ENCODE assay signal across 9 cellular contexts in the genomic region with DNA sequence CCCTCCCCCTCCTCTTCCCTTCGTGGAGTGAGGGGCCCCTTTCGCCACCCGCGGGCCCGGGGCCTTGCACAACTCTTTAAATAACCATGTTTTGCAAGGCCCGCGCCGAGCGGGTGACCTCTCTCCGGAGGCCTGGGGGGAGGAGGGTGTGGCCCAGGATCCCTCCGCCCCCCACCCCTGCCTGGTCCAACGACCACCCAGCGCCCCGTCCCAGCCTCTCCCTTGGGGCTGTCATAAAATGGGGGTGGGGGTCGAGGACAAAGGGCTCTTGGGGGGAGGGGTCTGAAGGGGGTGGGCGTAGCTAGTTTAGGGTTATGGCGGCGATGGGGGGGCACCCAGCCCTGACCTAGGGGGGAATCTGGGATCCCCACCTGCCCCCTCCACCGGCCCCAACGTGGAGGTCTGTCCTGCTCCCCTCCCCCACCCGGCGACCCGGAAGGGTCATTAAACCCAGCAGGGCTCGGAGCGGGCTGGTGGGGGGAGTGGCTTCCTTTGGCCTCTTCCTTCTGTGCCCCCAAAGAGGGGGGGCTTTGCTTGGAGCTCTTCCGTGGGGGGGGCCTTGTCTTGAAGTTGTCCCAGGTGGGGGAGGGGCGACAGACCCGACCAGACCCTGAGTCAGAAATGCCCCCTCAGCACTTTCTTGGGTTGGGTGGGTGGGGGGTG. TPM values are rescaled to one million over a fixed set of nuclear protein-coding genes. Genes with fewer than 3 reads are reported as not detected.
DNase-seq lines count a peak whose midpoint lies in the region; ATAC-seq lines count a peak whose summit lies in the region.
"Had no signal": no experiment of that assay in that cellular context is flagged by ENCODE, and none has a peak within 500 bp of the region (broad histone marks: within the 10 kb centered on the region; RNA-seq: fewer than 3 reads in every experiment).

No MANE protein-coding gene starts in this region.

- H3K9me3 ChIP-seq in CD4-positive, alpha-beta memory T cell (ENCODE audit: control insufficient read depth in 1 of 2, low read length in 2 of 2): no peaks in the 10 kb centered on the region
- H3K9me3 ChIP-seq in mesenchymal stem cell (ENCODE audit: control insufficient read depth, low read length) (no peaks in the 10 kb centered on the region), aorta (ENCODE audit: control insufficient read depth, low read length) (no peaks in the 10 kb centered on the region)

- H2AFZ ChIP-seq in mesenchymal stem cell (ENCODE audit: low read depth, low read length): no peak overlapping the region

- no peak overlapping the region for H2BK5ac ChIP-seq in mesenchymal stem cell (ENCODE audit: low read depth, low read length, poor library complexity, severe bottlenecking)

- H3K36me3 Mint-ChIP-seq in CD4-positive, alpha-beta memory T cell: no peaks in the 10 kb centered on the region
- peaks cover 4% of the 10 kb centered on the region for H3K36me3 Mint-ChIP-seq in central memory CD8-positive, alpha-beta T cell (ENCODE audit: insufficient read depth)

- H3K4me1 ChIP-seq in CD4-positive, alpha-beta memory T cell (ENCODE audit: insufficient read depth, low read length): peaks cover 19% of the 10 kb centered on the region
- H3K4me1 ChIP-seq in mesenchymal stem cell (ENCODE audit: control insufficient read depth, insufficient read depth, low read depth, low read length) (peaks cover 32% of the 10 kb centered on the region), aorta (ENCODE audit: control insufficient read depth in 1 of 2, insufficient read depth in 2 of 2, low read length in 2 of 2) (no peaks in the 10 kb centered on the region)

- peak overlapping the region in 1 of 2 experiments; percentile 71 for H2BK12ac ChIP-seq in mesenchymal stem cell (ENCODE audit: low read length in 2 of 2)

- peak overlapping the region in 1 of 2 donors; percentile 60 for H3K4me3 ChIP-seq in CD4-positive, alpha-beta memory T cell (ENCODE audit: low read length in 2 of 2)
- peak overlapping the region; percentile 78 for H3K4me3 ChIP-seq in Jurkat, Clone E6-1 (ENCODE audit: low read length)
- H3K4me3 ChIP-seq in mesenchymal stem cell (ENCODE audit: insufficient read depth in 1 of 2, low read depth in 1 of 2, low read length in 2 of 2) (peak overlapping the region; percentile 84 to 85), aorta (ENCODE audit: low read length in 2 of 2) (peak overlapping the region; percentile 77 to 90)

- CTCF ChIA-PET in CD4-positive, alpha-beta memory T cell (lab: Charles Lee; ENCODE audit: partially characterized antibody): interaction anchor here (0.9 to 1.0 kb wide), 2 partner anchors 49 to 63 kb away, joined by 4 read pairs; no protein-coding TSS in a partner anchor

- H3K27ac ChIP-seq in CD4-positive, alpha-beta memory T cell (ENCODE audit: low read depth, low read length): peak overlapping the region; percentile 21
- peak overlapping the region; percentile 79 for H3K27ac ChIP-seq in mesenchymal stem cell (ENCODE audit: low read length, poor library complexity, severe bottlenecking)
- no peak overlapping the region for H3K27ac ChIP-seq in aorta (ENCODE audit: low read depth in 1 of 2, low read length in 2 of 2)

- H3K4me1 Mint-ChIP-seq in CD4-positive, alpha-beta memory T cell: peaks cover 0 to 13% (median 4%) of the 10 kb centered on the region in 4 donors
- H3K4me1 Mint-ChIP-seq in central memory CD8-positive, alpha-beta T cell: peaks cover 2% of the 10 kb centered on the region

- peak overlapping the region; percentile 92 for H3K9ac ChIP-seq in mesenchymal stem cell (ENCODE audit: low read length)

- no peak overlapping the region for H3K23ac ChIP-seq in mesenchymal stem cell (ENCODE audit: low read length in 2 of 2)

- H2AK5ac ChIP-seq in mesenchymal stem cell (ENCODE audit: low read length, severe bottlenecking): no peak overlapping the region

- H3K9me3 Mint-ChIP-seq in CD4-positive, alpha-beta memory T cell: no peaks in the 10 kb centered on the region
- H3K9me3 Mint-ChIP-seq in central memory CD8-positive, alpha-beta T cell: no peaks in the 10 kb centered on the region

- intact Hi-C loops in CD4-positive, alpha-beta memory T cell (cut with micrococcal nuclease): loop anchor here (10.0 kb wide), 1 partner anchor 168 kb away; a partner anchor contains a TSS
- intact Hi-C loops in aorta (cut with DNase I): loop anchor here in 1 of 2 donors (10.0 kb wide), 1 partner anchor 262 kb away; a partner anchor contains a TSS

- H2BK15ac ChIP-seq in mesenchymal stem cell (ENCODE audit: low read depth, poor library complexity, severe bottlenecking): no peak overlapping the region

- H3K4me3 Mint-ChIP-seq in CD4-positive, alpha-beta memory T cell: peak overlapping the region in 7 of 8 donors; percentile 76 to 85 (median 83)
- H3K4me3 Mint-ChIP-seq in central memory CD8-positive, alpha-beta T cell: peak overlapping the region; percentile 80

- peak overlapping the region; percentile 86 for H4K91ac ChIP-seq in mesenchymal stem cell (ENCODE audit: low read length)

- H3K27me3 Mint-ChIP-seq in CD4-positive, alpha-beta memory T cell: no peaks in the 10 kb centered on the region
- H3K27me3 Mint-ChIP-seq in central memory CD8-positive, alpha-beta T cell: no peaks in the 10 kb centered on the region

- 0% methylated on average over 9 of the region's 28 CpGs for WGBS in mesenchymal stem cell
- 5 to 8% methylated on average over 25 to 28 of the region's 28 CpGs for WGBS in aorta, 2 donors

- H3K14ac ChIP-seq in mesenchymal stem cell (ENCODE audit: low read length in 2 of 2): peak overlapping the region in 1 of 2 experiments; percentile 87

- H2BK120ac ChIP-seq in mesenchymal stem cell (ENCODE audit: low read depth, low read length): peak overlapping the region; percentile 99

- POLR2A ChIA-PET in CD4-positive, alpha-beta memory T cell (lab: Charles Lee; ENCODE audit: partially characterized antibody): interaction anchor here (1.0 to 1.7 kb wide), 2 partner anchors 16 to 57 kb away, joined by 3 to 4 read pairs; a partner anchor contains a TSS

- no peak for ATAC-seq in central memory CD8-positive, alpha-beta T cell (replicated peaks; ENCODE audit: extremely low read depth, poor library complexity, severe bottlenecking)
- ATAC-seq in aorta (ENCODE audit: low FRiP score) (no peak), GM19035 (IDR thresholded peaks at IDR 0.05; ENCODE audit: unreplicated experiment) (no peak), GM18519 (IDR thresholded peaks at IDR 0.05; ENCODE audit: low FRiP score, unreplicated experiment) (no peak)

- peaks cover 5% of the 10 kb centered on the region for H3K79me1 ChIP-seq in mesenchymal stem cell (replicated peaks; ENCODE audit: low read length, poor library complexity, severe bottlenecking)

- no peaks in the 10 kb centered on the region for H3K36me3 ChIP-seq in CD4-positive, alpha-beta memory T cell (ENCODE audit: insufficient read depth, low read length)
- H3K36me3 ChIP-seq in mesenchymal stem cell (ENCODE audit: control insufficient read depth in 1 of 2, insufficient read depth in 2 of 2, low read depth in 1 of 2, low read length in 2 of 2) (peaks cover 20 to 35% of the 10 kb centered on the region in 2 experiments), aorta (ENCODE audit: control insufficient read depth in 1 of 2, insufficient read depth in 2 of 2, low read length in 1 of 2) (no peaks in the 10 kb centered on the region)

- H3K27me3 ChIP-seq in CD4-positive, alpha-beta memory T cell (ENCODE audit: insufficient read depth, low read length): no peaks in the 10 kb centered on the region
- H3K27me3 ChIP-seq in mesenchymal stem cell (ENCODE audit: control insufficient read depth in 1 of 2, insufficient read depth in 1 of 2, low read length in 2 of 2) (no peaks in the 10 kb centered on the region), aorta (ENCODE audit: control insufficient read depth in 1 of 2, insufficient read depth in 2 of 2, low read length in 1 of 2) (no peaks in the 10 kb centered on the region)

- H3K4me2 ChIP-seq in mesenchymal stem cell (ENCODE audit: low read length, poor library complexity, severe bottlenecking): peak overlapping the region; percentile 79

- peak overlapping the region; percentile 92 for H4K8ac ChIP-seq in mesenchymal stem cell (ENCODE audit: low read length)

- peak overlapping the region; percentile 90 to 96 for H3K18ac ChIP-seq in mesenchymal stem cell (ENCODE audit: low read depth in 1 of 2, low read length in 2 of 2)

- no peak for DNase-seq in CD4-positive, alpha-beta memory T cell
- DNase-seq in Jurkat, Clone E6-1 (ENCODE audit: low read depth, low spot score): no peak
- DNase-seq in central memory CD8-positive, alpha-beta T cell (ENCODE audit: low spot score in 2 of 2): no peak
- DNase-seq in mesenchymal stem cell (peak; percentile 71), aorta (peak; percentile 82 to 90), NCI-H1105 treated with DMSO at 0.1 percent for 48 hours (lab: John Stamatoyannopoulos, UW) (no peak)

- H3K27ac Mint-ChIP-seq in CD4-positive, alpha-beta memory T cell: no peak overlapping the region
- peak overlapping the region; percentile 59 for H3K27ac Mint-ChIP-seq in central memory CD8-positive, alpha-beta T cell (ENCODE audit: low read depth)

- peak overlapping the region; percentile 57 to 83 for H3K4ac ChIP-seq in mesenchymal stem cell (ENCODE audit: low read depth in 1 of 2, low read length in 2 of 2)

RNA-seq across cellular contexts. Expression of a gene that starts 1.3 kb away (rescaled TPM):
- 1 to 10 TPM; 9.2 to 9.6 TPM for total RNA-seq in CD4-positive, alpha-beta memory T cell
- polyA plus RNA-seq in CD4-positive, alpha-beta memory T cell: 1 to 10 TPM in 1 of 2 donors, under 1 TPM in 1; 0.27 to 1.1 TPM
- polyA plus RNA-seq in Jurkat, Clone E6-1 (2012; ENCODE audit: insufficient read depth, insufficient read length): 16.7 TPM
- 64.0 TPM for polyA plus RNA-seq in mesenchymal stem cell (2013, experiment 1 of 2)
- 62.8 TPM for polyA plus RNA-seq in mesenchymal stem cell (2013, experiment 2 of 2)
- total RNA-seq in aorta: 10 to 100 TPM in 1 of 2 donors, 1 to 10 TPM in 1; 9.3 to 13.8 TPM
- 1 to 10 TPM in 1 of 2 donors, under 1 TPM in 1; 0.97 to 1.3 TPM for polyA plus RNA-seq in aorta

RNA-seq across cellular contexts. Expression of a gene that starts 10.0 kb away (rescaled TPM):
- total RNA-seq in CD4-positive, alpha-beta memory T cell: 1 to 10 TPM in 1 of 2 experiments, under 1 TPM in 1; 0.79 to 1.2 TPM
- polyA plus RNA-seq in CD4-positive, alpha-beta memory T cell: under 1 TPM; 0.59 TPM
- 0.54 TPM for polyA plus RNA-seq in Jurkat, Clone E6-1 (2012; ENCODE audit: insufficient read depth, insufficient read length)
- polyA plus RNA-seq in mesenchymal stem cell (2013, experiment 1 of 2): not detected
- polyA plus RNA-seq in mesenchymal stem cell (2013, experiment 2 of 2): not detected
- total RNA-seq in aorta: not detected
- not detected for polyA plus RNA-seq in aorta
- total RNA-seq: LHCN-M2 had no signal

RNA-seq across cellular contexts. Expression of a gene that starts 14.2 kb away (rescaled TPM):
- 100 to 1,000 TPM; 153 to 160 TPM for total RNA-seq in CD4-positive, alpha-beta memory T cell
- 100 to 1,000 TPM; 203 to 230 TPM for polyA plus RNA-seq in CD4-positive, alpha-beta memory T cell
- polyA plus RNA-seq in Jurkat, Clone E6-1 (2012; ENCODE audit: insufficient read depth, insufficient read length): 52.6 TPM
- polyA plus RNA-seq in mesenchymal stem cell (2013, experiment 1 of 2): 68.0 TPM
- 67.1 TPM for polyA plus RNA-seq in mesenchymal stem cell (2013, experiment 2 of 2)
- total RNA-seq in aorta: 10 to 100 TPM; 41.6 to 43.8 TPM
- 10 to 100 TPM; 19.7 to 36.2 TPM for polyA plus RNA-seq in aorta

RNA-seq across cellular contexts. Expression of a gene that starts 33.9 kb away (rescaled TPM):
- total RNA-seq in CD4-positive, alpha-beta memory T cell: not detected
- not detected for polyA plus RNA-seq in CD4-positive, alpha-beta memory T cell
- polyA plus RNA-seq in Jurkat, Clone E6-1 (2012; ENCODE audit: insufficient read depth, insufficient read length): not detected
- polyA plus RNA-seq in mesenchymal stem cell (2013, experiment 1 of 2): not detected
- not detected for polyA plus RNA-seq in mesenchymal stem cell (2013, experiment 2 of 2)
- total RNA-seq in aorta: not detected
- polyA plus RNA-seq in aorta: not detected
- total RNA-seq: LHCN-M2 had no signal

RNA-seq across cellular contexts. Expression of a gene that starts 34.2 kb away (rescaled TPM):
- total RNA-seq in CD4-positive, alpha-beta memory T cell: 10 to 100 TPM; 68.3 to 71.7 TPM
- polyA plus RNA-seq in CD4-positive, alpha-beta memory T cell: 100 to 1,000 TPM in 1 of 2 donors, 10 to 100 TPM in 1; 48.6 to 125 TPM
- polyA plus RNA-seq in Jurkat, Clone E6-1 (2012; ENCODE audit: insufficient read depth, insufficient read length): 71.0 TPM
- polyA plus RNA-seq in mesenchymal stem cell (2013, experiment 1 of 2): 19.4 TPM
- 19.2 TPM for polyA plus RNA-seq in mesenchymal stem cell (2013, experiment 2 of 2)
- 10 to 100 TPM; 31.5 to 36.5 TPM for total RNA-seq in aorta
- 100 to 1,000 TPM in 1 of 2 donors, 10 to 100 TPM in 1; 22.9 to 165 TPM for polyA plus RNA-seq in aorta

Comparison
In these comparisons a context has a peak if more than half of its experiments do, and no peak if none do; other contexts are left out.
1. DNase-seq: peak in mesenchymal stem cell (single experiment) and aorta (2 of 2); none in CD4-positive, alpha-beta memory T cell (0 of 5), Jurkat, Clone E6-1 (single experiment), central memory CD8-positive, alpha-beta T cell (0 of 2) and NCI-H1105 treated with DMSO at 0.1 percent for 48 hours (single experiment).
2. H3K27ac ChIP-seq: peak in CD4-positive, alpha-beta memory T cell (single experiment) and mesenchymal stem cell (single experiment); none in aorta (0 of 2).